8 cellular contexts compared by ENCODE assay signal in genomic region chr11:78419327-78419726, GRCh38. TPM values are rescaled to one million over a fixed set of nuclear protein-coding genes. Genes with fewer than 3 reads are reported as not detected.
A peak's percentile ranks its signal among the peaks of the same experiment; 100 is the strongest.
DNase-seq lines count a peak whose midpoint lies in the region; ATAC-seq and TF ChIP-seq lines count a peak whose summit lies in the region.

No MANE protein-coding gene starts in this region.

- H3K9me3 ChIP-seq in CD8-positive, alpha-beta memory T cell (ENCODE audit: low read length): no peaks in the 10 kb centered on the region
- H3K9me3 ChIP-seq in esophagus squamous epithelium: no peaks in the 10 kb centered on the region

- no peaks in the 10 kb centered on the region for H3K36me3 ChIP-seq in CD8-positive, alpha-beta memory T cell (ENCODE audit: insufficient read depth, low read length)
- no peaks in the 10 kb centered on the region for H3K36me3 ChIP-seq in esophagus squamous epithelium

- DNase-seq in CD8-positive, alpha-beta memory T cell: no peak
- DNase-seq in NOMO-1 treated with DMSO at 0.1 percent for 48 hours (lab: John Stamatoyannopoulos, UW; ENCODE audit: unreplicated experiment): peak; percentile 20
- DNase-seq in esophagus squamous epithelium (lab: John Stamatoyannopoulos, UW): no peak
- peak; percentile 18 for DNase-seq in occipital lobe (lab: John Stamatoyannopoulos, UW)
- no peak for DNase-seq in NCI-H2081 treated with DMSO at 0.1 percent for 48 hours (lab: John Stamatoyannopoulos, UW)

- TF ChIP-seq CTCF in esophagus squamous epithelium (IDR thresholded peaks at IDR 0.05): no peak

- H3K27me3 ChIP-seq in CD8-positive, alpha-beta memory T cell (ENCODE audit: insufficient read depth, low read length, poor library complexity, severe bottlenecking): peaks cover 9% of the 10 kb centered on the region
- no peaks in the 10 kb centered on the region for H3K27me3 ChIP-seq in esophagus squamous epithelium

- H3K27ac Mint-ChIP-seq in CD8-positive, alpha-beta memory T cell: peak overlapping the region in 2 of 8 donors; percentile 59 to 81

- POLR2A ChIA-PET in CD8-positive, alpha-beta memory T cell (lab: Charles Lee): interaction anchor here (0.8 to 1.6 kb wide), 3 partner anchors 8 to 339 kb away, joined by 3 to 6 read pairs (median 4); partner anchors contain the start of genes NARS2 and NDUFC2

- H3K4me3 Mint-ChIP-seq in CD8-positive, alpha-beta memory T cell: peak overlapping the region in 6 of 7 donors; percentile 41 to 93 (median 85)

- intact Hi-C loops in esophagus squamous epithelium (cut with DNase I): loop anchor here (10.0 kb wide), 1 partner anchor 195 kb away; no protein-coding TSS in a partner anchor

- ATAC-seq in HG02588 (IDR thresholded peaks at IDR 0.05; ENCODE audit: unreplicated experiment): no peak
- ATAC-seq in GM21825 (IDR thresholded peaks at IDR 0.05; ENCODE audit: unreplicated experiment): no peak
- ATAC-seq in HG03045 (IDR thresholded peaks at IDR 0.05; ENCODE audit: unreplicated experiment): no peak

- peak in 1 of 4 donors; percentile 17 for TF ChIP-seq POLR2A in esophagus squamous epithelium (IDR thresholded peaks at IDR 0.05)

- H3K36me3 Mint-ChIP-seq in CD8-positive, alpha-beta memory T cell: peaks cover 0 to 3% (median 1%) of the 10 kb centered on the region in 3 donors

- no peak overlapping the region for H3K4me3 ChIP-seq in CD8-positive, alpha-beta memory T cell (ENCODE audit: low read length)
- H3K4me3 ChIP-seq in esophagus squamous epithelium: peak overlapping the region in 1 of 4 donors; percentile 0

- no peak overlapping the region for H3K27ac ChIP-seq in CD8-positive, alpha-beta memory T cell (ENCODE audit: low read depth, low read length)
- H3K27ac ChIP-seq in esophagus squamous epithelium: peak overlapping the region; percentile 48 to 99 (median 90)

- peaks cover 6% of the 10 kb centered on the region for H3K4me1 ChIP-seq in CD8-positive, alpha-beta memory T cell (ENCODE audit: insufficient read depth, low read length)
- H3K4me1 ChIP-seq in esophagus squamous epithelium: peaks cover 11 to 55% (median 17%) of the 10 kb centered on the region in 3 donors

- CTCF ChIA-PET in CD8-positive, alpha-beta memory T cell (lab: Charles Lee): interaction anchor here (0.7 to 7.1 kb wide), 8 partner anchors 10 to 280 kb away, joined by 3 to 78 read pairs (median 4); partner anchors contain the start of gene ALG8

- peaks cover 19 to 28% (median 28%) of the 10 kb centered on the region in 3 donors for H3K4me1 Mint-ChIP-seq in CD8-positive, alpha-beta memory T cell

- H3K9me3 Mint-ChIP-seq in CD8-positive, alpha-beta memory T cell: no peaks in the 10 kb centered on the region

- 21 to 46% methylated on average over 4 to 5 of the region's 5 CpGs for WGBS in esophagus squamous epithelium, 2 donors

- H3K27me3 Mint-ChIP-seq in CD8-positive, alpha-beta memory T cell: peaks cover 11 to 18% of the 10 kb centered on the region in 2 donors

RNA-seq across cellular contexts. Expression of gene GAB2, which starts 1.7 kb away (rescaled TPM):
- 1 to 10 TPM; 2.9 to 4.3 TPM for total RNA-seq in CD8-positive, alpha-beta memory T cell
- not detected for polyA plus RNA-seq in CD8-positive, alpha-beta memory T cell
- total RNA-seq in esophagus squamous epithelium: 10 to 100 TPM in 2 of 4 donors, 1 to 10 TPM in 2; 4.6 to 23.7 (median 11.2) TPM
- 23.1 TPM for total RNA-seq in occipital lobe

Comparison
In these comparisons a context has a peak if more than half of its experiments do, and no peak if none do; other contexts are left out.
1. DNase-seq: peak in NOMO-1 treated with DMSO at 0.1 percent for 48 hours (single experiment) and occipital lobe (single experiment); none in CD8-positive, alpha-beta memory T cell (0 of 5), esophagus squamous epithelium (single experiment) and NCI-H2081 treated with DMSO at 0.1 percent for 48 hours (single experiment).